13 cellular contexts compared by ENCODE assay signal in the genomic region with DNA sequence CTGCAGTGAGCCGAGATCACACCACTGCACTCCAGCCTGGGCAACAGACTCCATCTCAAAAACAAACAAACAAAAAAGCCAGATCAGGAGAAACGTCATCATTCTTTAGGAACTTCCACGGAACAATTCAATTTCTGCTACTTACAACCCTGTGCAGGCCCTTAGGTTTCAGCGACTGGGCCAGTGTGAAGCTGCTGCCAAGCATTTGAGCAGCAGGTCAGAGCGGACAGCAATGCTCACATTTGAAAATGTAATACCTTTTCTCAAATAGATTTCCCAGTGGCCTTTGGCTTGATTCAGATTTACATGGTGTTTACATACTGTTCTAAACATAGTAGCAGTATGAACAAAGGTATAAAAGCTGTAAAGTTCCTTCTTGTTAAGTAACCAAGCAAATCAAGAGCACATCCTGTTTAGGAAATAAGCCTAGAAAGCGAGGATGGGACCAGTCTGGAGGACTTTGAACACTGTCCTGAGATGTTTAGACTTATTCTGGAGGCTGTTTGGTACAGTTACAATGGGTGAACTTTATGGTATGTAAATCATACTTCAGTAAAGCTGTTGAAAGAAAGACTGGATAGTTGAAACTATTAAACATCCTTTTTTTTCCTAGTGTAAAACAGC.
"Had no signal": no experiment of that assay in that cellular context is flagged by ENCODE, and none has a peak within 500 bp of the region (broad histone marks: within the 10 kb centered on the region; RNA-seq: fewer than 3 reads in every experiment).

No MANE protein-coding gene starts in this region.

- H3K9me3 ChIP-seq: body of pancreas, lower lobe of right lung, thyroid gland, vagina had no signal

- H3K4me1 ChIP-seq: body of pancreas, lower lobe of right lung, thyroid gland, vagina had no signal

- H3K4me3 ChIP-seq: body of pancreas, lower lobe of right lung, thyroid gland, vagina had no signal

- H3K36me3 ChIP-seq: lower lobe of right lung, thyroid gland, vagina had no signal

- H3K27ac ChIP-seq: body of pancreas, lower lobe of right lung, thyroid gland, vagina had no signal

- H3K27me3 ChIP-seq: body of pancreas, thyroid gland, vagina had no signal

- DNase-seq: activated T-cell treated with anti-CD3 and anti-CD28 coated beads for 4 hours; body of pancreas; dermis blood vessel endothelial cell; erythroblast; immature natural killer cell; lower lobe of right lung; nephron progenitor cell; stimulated activated CD4-positive, alpha-beta T cell treated with anti-CD3 and anti-CD28 coated beads, Interleukin-15, amount 100 ng/mL, for 24 hours; stimulated activated CD4-positive, alpha-beta T cell treated with anti-CD3 and anti-CD28 coated beads, Interleukin-4, amount 100 ng/mL, for 4 hours; stimulated activated naive CD8-positive, alpha-beta T cell treated with anti-CD3 and anti-CD28 coated beads, Interleukin-15, amount 100 ng/mL, for 72 hours; T-cell; thyroid gland had no signal

- ATAC-seq: body of pancreas; lower lobe of right lung; stimulated activated naive CD8-positive, alpha-beta T cell treated with anti-CD3 and anti-CD28 coated beads, Interleukin-15, amount 100 ng/mL, for 72 hours; T-cell had no signal
